In the genomic region with DNA sequence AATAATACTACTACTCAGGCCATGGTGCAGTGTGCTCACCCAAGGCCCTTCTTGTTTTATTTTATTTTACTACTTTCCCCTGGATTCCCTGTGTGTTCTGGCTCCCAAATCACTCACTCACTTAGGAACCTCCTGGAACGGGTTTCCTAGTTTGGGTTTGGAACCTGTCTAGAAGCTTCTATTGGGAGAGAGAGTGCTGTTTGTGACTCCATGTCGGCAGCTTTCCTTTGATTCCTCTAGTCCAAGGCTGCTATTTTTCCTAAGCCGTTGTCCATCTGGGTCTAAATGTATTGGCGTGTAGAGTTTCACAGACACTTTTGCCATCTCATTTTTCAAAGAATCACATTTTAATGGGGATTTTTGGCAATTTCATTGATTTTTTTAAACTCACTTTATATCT, we compare ENCODE assay signal across 1 cellular context.
TF ChIP-seq lines count a peak whose summit lies in the region.

No MANE protein-coding gene starts in this region.

TF ChIP-seq in HepG2, 621 proteins besides CTCF, POLR2A, EP300 and RAD21 (continued from another document and continues in another):
- TF ChIP-seq, protein P1, sequence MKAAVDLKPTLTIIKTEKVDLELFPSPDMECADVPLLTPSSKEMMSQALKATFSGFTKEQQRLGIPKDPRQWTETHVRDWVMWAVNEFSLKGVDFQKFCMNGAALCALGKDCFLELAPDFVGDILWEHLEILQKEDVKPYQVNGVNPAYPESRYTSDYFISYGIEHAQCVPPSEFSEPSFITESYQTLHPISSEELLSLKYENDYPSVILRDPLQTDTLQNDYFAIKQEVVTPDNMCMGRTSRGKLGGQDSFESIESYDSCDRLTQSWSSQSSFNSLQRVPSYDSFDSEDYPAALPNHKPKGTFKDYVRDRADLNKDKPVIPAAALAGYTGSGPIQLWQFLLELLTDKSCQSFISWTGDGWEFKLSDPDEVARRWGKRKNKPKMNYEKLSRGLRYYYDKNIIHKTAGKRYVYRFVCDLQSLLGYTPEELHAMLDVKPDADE (CRISPR knock-in tag; IDR thresholded peaks at IDR 0.05), result no peak
- no peak for TF ChIP-seq REPIN1 (CRISPR knock-in tag; IDR thresholded peaks at IDR 0.05; ENCODE audit: borderline replicate concordance, low read depth)
- no peak for TF ChIP-seq ZNF570 (CRISPR knock-in tag; IDR thresholded peaks at IDR 0.05; ENCODE audit: borderline replicate concordance)
- no peak for TF ChIP-seq ZNF746 (CRISPR knock-in tag; IDR thresholded peaks at IDR 0.05)
- TF ChIP-seq, protein P2, sequence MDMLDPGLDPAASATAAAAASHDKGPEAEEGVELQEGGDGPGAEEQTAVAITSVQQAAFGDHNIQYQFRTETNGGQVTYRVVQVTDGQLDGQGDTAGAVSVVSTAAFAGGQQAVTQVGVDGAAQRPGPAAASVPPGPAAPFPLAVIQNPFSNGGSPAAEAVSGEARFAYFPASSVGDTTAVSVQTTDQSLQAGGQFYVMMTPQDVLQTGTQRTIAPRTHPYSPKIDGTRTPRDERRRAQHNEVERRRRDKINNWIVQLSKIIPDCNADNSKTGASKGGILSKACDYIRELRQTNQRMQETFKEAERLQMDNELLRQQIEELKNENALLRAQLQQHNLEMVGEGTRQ (IDR thresholded peaks at IDR 0.05; ENCODE audit: low read depth, low read length), result no peak
- TF ChIP-seq, protein P2 (CRISPR knock-in tag; IDR thresholded peaks at IDR 0.05; ENCODE audit: borderline replicate concordance), result no peak
- TF ChIP-seq, protein P3, sequence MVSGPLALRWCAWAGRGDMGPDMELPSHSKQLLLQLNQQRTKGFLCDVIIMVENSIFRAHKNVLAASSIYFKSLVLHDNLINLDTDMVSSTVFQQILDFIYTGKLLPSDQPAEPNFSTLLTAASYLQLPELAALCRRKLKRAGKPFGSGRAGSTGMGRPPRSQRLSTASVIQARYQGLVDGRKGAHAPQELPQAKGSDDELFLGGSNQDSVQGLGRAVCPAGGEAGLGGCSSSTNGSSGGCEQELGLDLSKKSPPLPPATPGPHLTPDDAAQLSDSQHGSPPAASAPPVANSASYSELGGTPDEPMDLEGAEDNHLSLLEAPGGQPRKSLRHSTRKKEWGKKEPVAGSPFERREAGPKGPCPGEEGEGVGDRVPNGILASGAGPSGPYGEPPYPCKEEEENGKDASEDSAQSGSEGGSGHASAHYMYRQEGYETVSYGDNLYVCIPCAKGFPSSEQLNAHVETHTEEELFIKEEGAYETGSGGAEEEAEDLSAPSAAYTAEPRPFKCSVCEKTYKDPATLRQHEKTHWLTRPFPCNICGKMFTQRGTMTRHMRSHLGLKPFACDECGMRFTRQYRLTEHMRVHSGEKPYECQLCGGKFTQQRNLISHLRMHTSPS (CRISPR knock-in tag; IDR thresholded peaks at IDR 0.05; ENCODE audit: low read depth), result no peak
- no peak for TF ChIP-seq ZNF709 (CRISPR knock-in tag; IDR thresholded peaks at IDR 0.05)
- TF ChIP-seq, protein P4, sequence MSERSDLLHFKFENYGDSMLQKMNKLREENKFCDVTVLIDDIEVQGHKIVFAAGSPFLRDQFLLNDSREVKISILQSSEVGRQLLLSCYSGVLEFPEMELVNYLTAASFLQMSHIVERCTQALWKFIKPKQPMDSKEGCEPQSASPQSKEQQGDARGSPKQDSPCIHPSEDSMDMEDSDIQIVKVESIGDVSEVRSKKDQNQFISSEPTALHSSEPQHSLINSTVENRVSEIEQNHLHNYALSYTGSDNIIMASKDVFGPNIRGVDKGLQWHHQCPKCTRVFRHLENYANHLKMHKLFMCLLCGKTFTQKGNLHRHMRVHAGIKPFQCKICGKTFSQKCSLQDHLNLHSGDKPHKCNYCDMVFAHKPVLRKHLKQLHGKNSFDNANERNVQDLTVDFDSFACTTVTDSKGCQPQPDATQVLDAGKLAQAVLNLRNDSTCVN (CRISPR knock-in tag; IDR thresholded peaks at IDR 0.05; ENCODE audit: borderline replicate concordance), result no peak
- no peak for TF ChIP-seq NONO (IDR thresholded peaks at IDR 0.05)
- TF ChIP-seq NONO (CRISPR knock-in tag; conservative IDR thresholded peaks at IDR 0.05), result no peak
- 0 out of 2 replicates have a peak, but pooled peaks have one; percentile 8 for TF ChIP-seq SAP130 (CRISPR knock-in tag; IDR thresholded peaks at IDR 0.05; ENCODE audit: low read depth)
- no peak for TF ChIP-seq SOX6 (IDR thresholded peaks at IDR 0.05)
- TF ChIP-seq SOX6 (CRISPR knock-in tag; IDR thresholded peaks at IDR 0.05), result no peak
- TF ChIP-seq, protein P5, sequence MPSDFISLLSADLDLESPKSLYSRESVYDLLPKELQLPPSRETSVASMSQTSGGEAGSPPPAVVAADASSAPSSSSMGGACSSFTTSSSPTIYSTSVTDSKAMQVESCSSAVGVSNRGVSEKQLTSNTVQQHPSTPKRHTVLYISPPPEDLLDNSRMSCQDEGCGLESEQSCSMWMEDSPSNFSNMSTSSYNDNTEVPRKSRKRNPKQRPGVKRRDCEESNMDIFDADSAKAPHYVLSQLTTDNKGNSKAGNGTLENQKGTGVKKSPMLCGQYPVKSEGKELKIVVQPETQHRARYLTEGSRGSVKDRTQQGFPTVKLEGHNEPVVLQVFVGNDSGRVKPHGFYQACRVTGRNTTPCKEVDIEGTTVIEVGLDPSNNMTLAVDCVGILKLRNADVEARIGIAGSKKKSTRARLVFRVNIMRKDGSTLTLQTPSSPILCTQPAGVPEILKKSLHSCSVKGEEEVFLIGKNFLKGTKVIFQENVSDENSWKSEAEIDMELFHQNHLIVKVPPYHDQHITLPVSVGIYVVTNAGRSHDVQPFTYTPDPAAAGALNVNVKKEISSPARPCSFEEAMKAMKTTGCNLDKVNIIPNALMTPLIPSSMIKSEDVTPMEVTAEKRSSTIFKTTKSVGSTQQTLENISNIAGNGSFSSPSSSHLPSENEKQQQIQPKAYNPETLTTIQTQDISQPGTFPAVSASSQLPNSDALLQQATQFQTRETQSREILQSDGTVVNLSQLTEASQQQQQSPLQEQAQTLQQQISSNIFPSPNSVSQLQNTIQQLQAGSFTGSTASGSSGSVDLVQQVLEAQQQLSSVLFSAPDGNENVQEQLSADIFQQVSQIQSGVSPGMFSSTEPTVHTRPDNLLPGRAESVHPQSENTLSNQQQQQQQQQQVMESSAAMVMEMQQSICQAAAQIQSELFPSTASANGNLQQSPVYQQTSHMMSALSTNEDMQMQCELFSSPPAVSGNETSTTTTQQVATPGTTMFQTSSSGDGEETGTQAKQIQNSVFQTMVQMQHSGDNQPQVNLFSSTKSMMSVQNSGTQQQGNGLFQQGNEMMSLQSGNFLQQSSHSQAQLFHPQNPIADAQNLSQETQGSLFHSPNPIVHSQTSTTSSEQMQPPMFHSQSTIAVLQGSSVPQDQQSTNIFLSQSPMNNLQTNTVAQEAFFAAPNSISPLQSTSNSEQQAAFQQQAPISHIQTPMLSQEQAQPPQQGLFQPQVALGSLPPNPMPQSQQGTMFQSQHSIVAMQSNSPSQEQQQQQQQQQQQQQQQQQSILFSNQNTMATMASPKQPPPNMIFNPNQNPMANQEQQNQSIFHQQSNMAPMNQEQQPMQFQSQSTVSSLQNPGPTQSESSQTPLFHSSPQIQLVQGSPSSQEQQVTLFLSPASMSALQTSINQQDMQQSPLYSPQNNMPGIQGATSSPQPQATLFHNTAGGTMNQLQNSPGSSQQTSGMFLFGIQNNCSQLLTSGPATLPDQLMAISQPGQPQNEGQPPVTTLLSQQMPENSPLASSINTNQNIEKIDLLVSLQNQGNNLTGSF (CRISPR knock-in tag; IDR thresholded peaks at IDR 0.05), result no peak
- TF ChIP-seq ZNF234 (CRISPR knock-in tag; conservative IDR thresholded peaks at IDR 0.05), result no peak
- no peak for TF ChIP-seq RBM22 (optimal IDR thresholded peaks at IDR 0.05; ENCODE audit: low read length)
- TF ChIP-seq, protein P6, sequence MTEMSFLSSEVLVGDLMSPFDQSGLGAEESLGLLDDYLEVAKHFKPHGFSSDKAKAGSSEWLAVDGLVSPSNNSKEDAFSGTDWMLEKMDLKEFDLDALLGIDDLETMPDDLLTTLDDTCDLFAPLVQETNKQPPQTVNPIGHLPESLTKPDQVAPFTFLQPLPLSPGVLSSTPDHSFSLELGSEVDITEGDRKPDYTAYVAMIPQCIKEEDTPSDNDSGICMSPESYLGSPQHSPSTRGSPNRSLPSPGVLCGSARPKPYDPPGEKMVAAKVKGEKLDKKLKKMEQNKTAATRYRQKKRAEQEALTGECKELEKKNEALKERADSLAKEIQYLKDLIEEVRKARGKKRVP (CRISPR knock-in tag; IDR thresholded peaks at IDR 0.05), result no peak
- TF ChIP-seq, protein P7, sequence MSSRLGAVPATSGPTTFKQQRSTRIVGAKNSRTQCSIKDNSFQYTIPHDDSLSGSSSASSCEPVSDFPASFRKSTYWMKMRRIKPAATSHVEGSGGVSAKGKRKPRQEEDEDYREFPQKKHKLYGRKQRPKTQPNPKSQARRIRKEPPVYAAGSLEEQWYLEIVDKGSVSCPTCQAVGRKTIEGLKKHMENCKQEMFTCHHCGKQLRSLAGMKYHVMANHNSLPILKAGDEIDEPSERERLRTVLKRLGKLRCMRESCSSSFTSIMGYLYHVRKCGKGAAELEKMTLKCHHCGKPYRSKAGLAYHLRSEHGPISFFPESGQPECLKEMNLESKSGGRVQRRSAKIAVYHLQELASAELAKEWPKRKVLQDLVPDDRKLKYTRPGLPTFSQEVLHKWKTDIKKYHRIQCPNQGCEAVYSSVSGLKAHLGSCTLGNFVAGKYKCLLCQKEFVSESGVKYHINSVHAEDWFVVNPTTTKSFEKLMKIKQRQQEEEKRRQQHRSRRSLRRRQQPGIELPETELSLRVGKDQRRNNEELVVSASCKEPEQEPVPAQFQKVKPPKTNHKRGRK (CRISPR knock-in tag; IDR thresholded peaks at IDR 0.05), result no peak
- TF ChIP-seq RAD51 (IDR thresholded peaks at IDR 0.05; ENCODE audit: borderline replicate concordance), result no peak
- no peak for TF ChIP-seq ATF7 (IDR thresholded peaks at IDR 0.05)
- no peak for TF ChIP-seq ATF7 (CRISPR knock-in tag; IDR thresholded peaks at IDR 0.05)
- no peak for TF ChIP-seq KDM2A (CRISPR knock-in tag; IDR thresholded peaks at IDR 0.05; ENCODE audit: borderline replicate concordance, low read depth)
- 0 out of 2 replicates have a peak, but pooled peaks have one; percentile 27 for TF ChIP-seq HDAC1 (CRISPR knock-in tag; IDR thresholded peaks at IDR 0.05)
- 0 out of 2 replicates have a peak, but pooled peaks have one; percentile 51 for TF ChIP-seq ZNF331 (CRISPR knock-in tag; IDR thresholded peaks at IDR 0.05)
- TF ChIP-seq KLF6 (CRISPR knock-in tag; IDR thresholded peaks at IDR 0.05), result peak; percentile 30; the same call in 1 of the 2 replicates
- no peak for TF ChIP-seq AHR (CRISPR knock-in tag; IDR thresholded peaks at IDR 0.05)
- TF ChIP-seq NKX3-1 (CRISPR knock-in tag; IDR thresholded peaks at IDR 0.05), result no peak
- no peak for TF ChIP-seq POGZ (CRISPR knock-in tag; IDR thresholded peaks at IDR 0.05)
- TF ChIP-seq NCOA2 (CRISPR knock-in tag; IDR thresholded peaks at IDR 0.05), result peak; percentile 14; the same call in 1 of the 2 replicates
- no peak for TF ChIP-seq BRD4 (CRISPR knock-in tag; IDR thresholded peaks at IDR 0.05)
- no peak for TF ChIP-seq TAF1 (CRISPR knock-in tag; IDR thresholded peaks at IDR 0.05)
- no peak for TF ChIP-seq KLF11 (CRISPR knock-in tag; IDR thresholded peaks at IDR 0.05)
- TF ChIP-seq NFIC (IDR thresholded peaks at IDR 0.05; ENCODE audit: low read length), result 0 out of 2 replicates have a peak, but pooled peaks have one; percentile 18
- TF ChIP-seq ZBTB20 (CRISPR knock-in tag; IDR thresholded peaks at IDR 0.05; ENCODE audit: borderline replicate concordance, low read depth), result no peak
- TF ChIP-seq TEAD3 (CRISPR knock-in tag; optimal IDR thresholded peaks at IDR 0.05; ENCODE audit: borderline replicate concordance), result no peak
- no peak for TF ChIP-seq CBX2 (IDR thresholded peaks at IDR 0.05; ENCODE audit: low read depth, low read length)
- TF ChIP-seq CBX2 (CRISPR knock-in tag; IDR thresholded peaks at IDR 0.05; ENCODE audit: low read depth), result no peak
- TF ChIP-seq ZNF678 (CRISPR knock-in tag; IDR thresholded peaks at IDR 0.05), result no peak
- TF ChIP-seq, protein P8, sequence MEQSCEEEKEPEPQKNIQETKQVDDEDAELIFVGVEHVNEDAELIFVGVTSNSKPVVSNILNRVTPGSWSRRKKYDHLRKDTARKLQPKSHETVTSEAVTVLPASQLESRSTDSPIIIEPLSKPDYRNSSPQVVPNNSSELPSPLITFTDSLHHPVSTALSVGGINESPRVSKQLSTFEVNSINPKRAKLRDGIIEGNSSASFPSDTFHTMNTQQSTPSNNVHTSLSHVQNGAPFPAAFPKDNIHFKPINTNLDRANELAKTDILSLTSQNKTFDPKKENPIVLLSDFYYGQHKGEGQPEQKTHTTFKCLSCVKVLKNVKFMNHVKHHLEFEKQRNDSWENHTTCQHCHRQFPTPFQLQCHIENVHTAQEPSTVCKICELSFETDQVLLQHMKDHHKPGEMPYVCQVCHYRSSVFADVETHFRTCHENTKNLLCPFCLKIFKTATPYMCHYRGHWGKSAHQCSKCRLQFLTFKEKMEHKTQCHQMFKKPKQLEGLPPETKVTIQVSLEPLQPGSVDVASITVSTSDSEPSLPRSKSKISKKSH (CRISPR knock-in tag; IDR thresholded peaks at IDR 0.05; ENCODE audit: borderline replicate concordance), result no peak
- TF ChIP-seq SPEN (CRISPR knock-in tag; IDR thresholded peaks at IDR 0.05; ENCODE audit: low read depth), result no peak
- TF ChIP-seq TCF7 (IDR thresholded peaks at IDR 0.05; ENCODE audit: low read depth), result peak; percentile 52
- TF ChIP-seq, protein P9, sequence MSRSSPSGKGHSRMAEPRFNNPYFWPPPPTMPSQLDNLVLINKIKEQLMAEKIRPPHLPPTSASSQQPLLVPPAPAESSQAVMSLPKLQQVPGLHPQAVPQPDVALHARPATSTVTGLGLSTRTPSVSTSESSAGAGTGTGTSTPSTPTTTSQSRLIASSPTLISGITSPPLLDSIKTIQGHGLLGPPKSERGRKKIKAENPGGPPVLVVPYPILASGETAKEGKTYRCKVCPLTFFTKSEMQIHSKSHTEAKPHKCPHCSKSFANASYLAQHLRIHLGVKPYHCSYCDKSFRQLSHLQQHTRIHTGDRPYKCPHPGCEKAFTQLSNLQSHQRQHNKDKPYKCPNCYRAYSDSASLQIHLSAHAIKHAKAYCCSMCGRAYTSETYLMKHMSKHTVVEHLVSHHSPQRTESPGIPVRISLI (CRISPR knock-in tag; IDR thresholded peaks at IDR 0.05; ENCODE audit: borderline replicate concordance), result no peak
- TF ChIP-seq SRSF1 (optimal IDR thresholded peaks at IDR 0.05; ENCODE audit: low read depth, low read length), result no peak
